28 cellular contexts compared by ENCODE assay signal in genomic region chr12:68844318-68844745, GRCh38. TPM values are rescaled to one million over a fixed set of nuclear protein-coding genes. Genes with fewer than 3 reads are reported as not detected.
DNase-seq lines count a peak whose midpoint lies in the region; ATAC-seq and TF ChIP-seq lines count a peak whose summit lies in the region.
"Had no signal": no experiment of that assay in that cellular context is flagged by ENCODE, and none has a peak within 500 bp of the region (broad histone marks: within the 10 kb centered on the region; RNA-seq: fewer than 3 reads in every experiment).

No MANE protein-coding gene starts in this region.

- H3K4me3 Mint-ChIP-seq in stimulated activated naive CD8-positive, alpha-beta T cell treated with anti-CD3 and anti-CD28 coated beads, Interleukin-15, Interleukin-2, amounts not matched to agents 100 ng/mL and 50 ng/mL, for 24 hours = no peak overlapping the region
- no peak overlapping the region for H3K4me3 Mint-ChIP-seq in stimulated activated naive CD8-positive, alpha-beta T cell treated with anti-CD3 and anti-CD28 coated beads, Interleukin-15, amount 100 ng/mL, for 72 hours
- H3K4me3 Mint-ChIP-seq in osteocyte (ENCODE audit: unreplicated experiment) = no peak overlapping the region
- H3K4me3 Mint-ChIP-seq: brain, nephron had no signal

- no peak overlapping the region for H3K4me3 ChIP-seq in HAP-1
- H3K4me3 ChIP-seq: BLaER1 treated with 17β-estradiol and CSF1 and Interleukin-3, amounts not matched to agents 10 nM and 100 nM; heart right ventricle; MG63 had no signal

- peak overlapping the region; percentile 16 for H3K27ac Mint-ChIP-seq in stimulated activated naive CD8-positive, alpha-beta T cell treated with anti-CD3 and anti-CD28 coated beads, Interleukin-15, Interleukin-2, amounts not matched to agents 100 ng/mL and 50 ng/mL, for 24 hours
- H3K27ac Mint-ChIP-seq in stimulated activated naive CD8-positive, alpha-beta T cell treated with anti-CD3 and anti-CD28 coated beads, Interleukin-15, amount 100 ng/mL, for 72 hours = no peak overlapping the region
- no peak overlapping the region for H3K27ac Mint-ChIP-seq in osteocyte (ENCODE audit: unreplicated experiment)
- H3K27ac Mint-ChIP-seq: nephron had no signal

- no peak for ATAC-seq in stimulated activated naive CD8-positive, alpha-beta T cell treated with anti-CD3 and anti-CD28 coated beads, Interleukin-15, amount 100 ng/mL, for 72 hours
- no peak for ATAC-seq in HG02938 (IDR thresholded peaks at IDR 0.05; ENCODE audit: unreplicated experiment)

- no peaks in the 10 kb centered on the region for H3K27me3 ChIP-seq in HAP-1 (ENCODE audit: low read depth)
- H3K27me3 ChIP-seq: BLaER1 treated with 17β-estradiol and CSF1 and Interleukin-3, amounts not matched to agents 10 nM and 100 nM; heart right ventricle; MG63 had no signal

- H3K4me1 Mint-ChIP-seq in stimulated activated naive CD8-positive, alpha-beta T cell treated with anti-CD3 and anti-CD28 coated beads, Interleukin-15, Interleukin-2, amounts not matched to agents 100 ng/mL and 50 ng/mL, for 24 hours (ENCODE audit: low read depth) = no peaks in the 10 kb centered on the region
- H3K4me1 Mint-ChIP-seq in stimulated activated naive CD8-positive, alpha-beta T cell treated with anti-CD3 and anti-CD28 coated beads, Interleukin-15, amount 100 ng/mL, for 72 hours = peaks cover 4% of the 10 kb centered on the region
- H3K4me1 Mint-ChIP-seq in osteocyte (ENCODE audit: unreplicated experiment) = no peaks in the 10 kb centered on the region
- H3K4me1 Mint-ChIP-seq: nephron had no signal

- no peak for DNase-seq in stimulated activated naive CD8-positive, alpha-beta T cell treated with anti-CD3 and anti-CD28 coated beads, Interleukin-15, amount 100 ng/mL, for 72 hours
- DNase-seq in NCI-H69 (lab: John Stamatoyannopoulos, UW) = peak; percentile 4
- peak; percentile 32 for DNase-seq in fibroblast of gingiva (ENCODE audit: low read depth)
- DNase-seq in DMS53 treated with DMSO at 0.1 percent for 48 hours (lab: John Stamatoyannopoulos, UW; ENCODE audit: unreplicated experiment) = no peak
- no peak for DNase-seq in osteocyte (ENCODE audit: extremely low spot score, unreplicated experiment)
- DNase-seq in HAP-1 (ENCODE audit: low spot score in 2 of 2) = no peak
- DNase-seq: activated CD4-positive, alpha-beta T cell treated with anti-CD3 and anti-CD28 coated beads for 1 hour; activated effector memory CD4-positive, alpha-beta T cell treated with anti-CD3 and anti-CD28 coated beads, Interleukin-2, amount 50 U/mL, for 16 hours; activated T-cell treated with anti-CD3 and anti-CD28 coated beads for 4 hours; DND-41; foreskin melanocyte; H7; heart right ventricle; KG1; kidney glomerular epithelial cell; MG63; NCI-H2081; NCI-H345; NCI-H748 treated with DMSO at 0.1 percent for 48 hours; right cardiac atrium; RPMI8226; stimulated activated CD4-positive, alpha-beta T cell treated with anti-CD3 and anti-CD28 coated beads, Interleukin-2, amount 100 ng/mL, for 48 hours had no signal

- H3K27me3 Mint-ChIP-seq in stimulated activated naive CD8-positive, alpha-beta T cell treated with anti-CD3 and anti-CD28 coated beads, Interleukin-15, Interleukin-2, amounts not matched to agents 100 ng/mL and 50 ng/mL, for 24 hours = no peaks in the 10 kb centered on the region
- no peaks in the 10 kb centered on the region for H3K27me3 Mint-ChIP-seq in stimulated activated naive CD8-positive, alpha-beta T cell treated with anti-CD3 and anti-CD28 coated beads, Interleukin-15, amount 100 ng/mL, for 72 hours
- H3K27me3 Mint-ChIP-seq in osteocyte (ENCODE audit: unreplicated experiment) = no peaks in the 10 kb centered on the region
- H3K27me3 Mint-ChIP-seq: brain had no signal

- no peaks in the 10 kb centered on the region for H3K9me3 ChIP-seq in HAP-1
- H3K9me3 ChIP-seq: BLaER1 treated with 17β-estradiol and CSF1 and Interleukin-3, amounts not matched to agents 10 nM and 100 nM; heart right ventricle; MG63 had no signal

- H3K36me3 ChIP-seq in HAP-1 (replicated peaks) = peaks cover 23% of the 10 kb centered on the region

- in situ Hi-C loops in HAP-1 (cut with MboI; ENCODE audit: low sequenced_read_pairs) = no loop called here

- H3K4me1 ChIP-seq in HAP-1 = no peaks in the 10 kb centered on the region
- H3K4me1 ChIP-seq: heart right ventricle, parathyroid adenoma had no signal

- no peaks in the 10 kb centered on the region for H3K9me3 Mint-ChIP-seq in stimulated activated naive CD8-positive, alpha-beta T cell treated with anti-CD3 and anti-CD28 coated beads, Interleukin-15, Interleukin-2, amounts not matched to agents 100 ng/mL and 50 ng/mL, for 24 hours
- no peaks in the 10 kb centered on the region for H3K9me3 Mint-ChIP-seq in stimulated activated naive CD8-positive, alpha-beta T cell treated with anti-CD3 and anti-CD28 coated beads, Interleukin-15, amount 100 ng/mL, for 72 hours
- H3K9me3 Mint-ChIP-seq in osteocyte (ENCODE audit: unreplicated experiment) = no peaks in the 10 kb centered on the region
- H3K9me3 Mint-ChIP-seq: brain, nephron had no signal

- peaks cover 57% of the 10 kb centered on the region for H3K36me3 Mint-ChIP-seq in stimulated activated naive CD8-positive, alpha-beta T cell treated with anti-CD3 and anti-CD28 coated beads, Interleukin-15, Interleukin-2, amounts not matched to agents 100 ng/mL and 50 ng/mL, for 24 hours (ENCODE audit: low read depth)
- H3K36me3 Mint-ChIP-seq in osteocyte (ENCODE audit: unreplicated experiment) = peaks cover 33% of the 10 kb centered on the region

- no peak for TF ChIP-seq CTCF in osteocyte (IDR thresholded peaks at IDR 0.05)

RNA-seq across cellular contexts. Expression of gene MDM2, which starts 36.4 kb away (rescaled TPM):
- 131 and 132 TPM in 2 replicates for total RNA-seq in osteocyte

Comparison
In these comparisons a context has a peak if more than half of its experiments do, and no peak if none do; other contexts are left out.
1. DNase-seq: peak in NCI-H69 (single experiment) and fibroblast of gingiva (single experiment); none in stimulated activated naive CD8-positive, alpha-beta T cell treated with anti-CD3 and anti-CD28 coated beads, Interleukin-15, amount 100 ng/mL, for 72 hours (0 of 2), DMS53 treated with DMSO at 0.1 percent for 48 hours (single experiment), osteocyte (single experiment) and HAP-1 (0 of 2).